ENCODE assay signal across 1 cellular context in genomic region chr10:234708-235406, GRCh38.
TF ChIP-seq lines count a peak whose summit lies in the region.

No MANE protein-coding gene starts in this region.

TF ChIP-seq in K562, 482 proteins besides CTCF, POLR2A, EP300 and RAD21 (continued from another document):
- no peak for TF ChIP-seq BCLAF1 (IDR thresholded peaks at IDR 0.05; ENCODE audit: borderline replicate concordance in 1 of 2, control insufficient read depth in 1 of 2, low read depth in 2 of 2, low read length in 1 of 2)
TF ChIP-seq in K562: peak in this region for 2.
